Comparison of ENCODE assay signal across 20 cellular contexts in the genomic region with DNA sequence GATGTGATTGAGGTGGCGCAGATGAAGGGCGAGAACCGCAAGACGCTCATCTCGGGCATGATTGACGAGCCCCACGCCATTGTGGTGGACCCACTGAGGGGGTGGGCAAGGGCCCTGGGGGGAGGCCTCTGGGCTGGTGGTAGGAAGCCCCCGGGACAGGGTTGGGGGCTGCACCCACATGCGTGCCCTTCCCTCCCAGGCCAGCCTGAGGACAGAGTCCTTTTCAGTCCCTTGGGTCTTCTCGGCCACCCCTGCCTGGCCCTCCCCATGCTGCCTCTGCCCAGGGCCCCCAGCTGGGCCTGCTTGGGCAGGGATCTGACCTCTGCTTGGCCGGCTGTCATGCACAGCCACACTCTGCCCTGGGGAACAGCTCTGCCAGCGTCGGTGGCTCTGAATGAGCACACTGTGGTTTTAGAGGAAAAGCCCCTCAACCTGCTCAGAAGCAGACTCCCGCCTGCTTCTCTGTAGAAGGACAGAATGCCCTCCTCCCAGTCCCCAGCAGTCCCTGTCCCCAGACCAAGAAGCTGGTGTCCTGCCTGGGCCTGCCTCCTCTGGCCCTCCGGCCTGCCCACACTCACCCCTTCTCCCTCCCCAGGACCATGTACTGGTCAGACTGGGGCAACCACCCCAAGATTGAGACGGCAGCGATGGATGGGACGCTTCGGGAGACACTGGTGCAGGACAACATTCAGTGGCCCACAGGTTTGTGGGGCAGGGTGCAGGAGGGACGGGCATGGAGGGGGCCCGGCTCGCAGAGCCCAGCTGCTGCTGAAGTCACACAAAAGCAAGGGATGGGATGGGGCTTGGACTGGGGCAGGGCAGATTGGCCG. TPM values are rescaled to one million over a fixed set of nuclear protein-coding genes. Genes with fewer than 3 reads are reported as not detected.
A peak's percentile ranks its signal among the peaks of the same experiment; 100 is the strongest.
DNase-seq lines count a peak whose midpoint lies in the region; ATAC-seq and TF ChIP-seq lines count a peak whose summit lies in the region.
"Had no signal": no experiment of that assay in that cellular context is flagged by ENCODE, and none has a peak within 500 bp of the region (broad histone marks: within the 10 kb centered on the region; RNA-seq: fewer than 3 reads in every experiment).

No MANE protein-coding gene starts in this region.

- H3K9me3 ChIP-seq in heart left ventricle: no peaks in the 10 kb centered on the region
- H3K9me3 ChIP-seq: BE2C, SJSA1 had no signal

- no peak overlapping the region for H3K4me3 ChIP-seq in heart left ventricle
- peak overlapping the region in 2 of 59 donors; percentile 9 to 12 for H3K4me3 ChIP-seq in dorsolateral prefrontal cortex
- H3K4me3 ChIP-seq: SJSA1 had no signal

- H3K27me3 ChIP-seq in heart left ventricle: no peaks in the 10 kb centered on the region
- no peaks in the 10 kb centered on the region for H3K27me3 ChIP-seq in dorsolateral prefrontal cortex
- H3K27me3 ChIP-seq: SJSA1 had no signal

- peaks cover 6 to 28% (median 19%) of the 10 kb centered on the region in 12 donors for H3K4me1 ChIP-seq in heart left ventricle
- H3K4me1 ChIP-seq: BE2C had no signal

- intact Hi-C loops in heart left ventricle (cut with DNase I): no loop called here
- intact Hi-C loops in Right ventricle myocardium superior (cut with DNase I): no loop called here
- intact Hi-C loops in dorsolateral prefrontal cortex (cut with DNase I): no loop called here

- H3K4me1 Mint-ChIP-seq in WTC11: peaks cover 5% of the 10 kb centered on the region

- POLR2A ChIA-PET in WTC11 (lab: Charles Lee): no interaction called here

- H3K27ac ChIP-seq in heart left ventricle (peak overlapping the region; percentile 22 to 84 (median 66)), dorsolateral prefrontal cortex (peak overlapping the region in 53 of 59 donors; percentile 13 to 88 (median 68)), temporal lobe (ENCODE audit: low read depth, low read length) (peak overlapping the region; percentile 59)
- H3K27ac ChIP-seq: 22Rv1, SJSA1 had no signal

- peaks cover 1% of the 10 kb centered on the region; the same call in 1 of the 2 replicates for H3K27me3 Mint-ChIP-seq in WTC11 (ENCODE audit: low read depth)

- peak overlapping the region; percentile 66; the same call in 1 of the 2 replicates for H3K27ac Mint-ChIP-seq in WTC11
- H3K27ac Mint-ChIP-seq: CD8-positive, alpha-beta T cell had no signal

- no peak for TF ChIP-seq CTCF in heart left ventricle (IDR thresholded peaks at IDR 0.05)
- TF ChIP-seq CTCF in WTC11 (IDR thresholded peaks at IDR 0.05): no peak
- no peak for TF ChIP-seq CTCF in dorsolateral prefrontal cortex (IDR thresholded peaks at IDR 0.05 in 54 of 56, conservative IDR thresholded peaks at IDR 0.05 in 2 of 56; ENCODE audit: low read depth in 1 of 56, partially characterized antibody in 56 of 56)
- TF ChIP-seq CTCF in GM13977 (IDR thresholded peaks at IDR 0.05; ENCODE audit: extremely low read depth, insufficient read depth, missing control alignments): no peak

- WGBS in heart left ventricle, 4 donors: 78 to 85% (median 82%) methylated on average over 20 to 23 of the region's 23 CpGs

- in situ Hi-C loops in GM13977 (cut with MboI; ENCODE audit: low pct_unique_long_range_greater_than_20kb, low sequenced_read_pairs, unreplicated experiment): no loop called here

- TF ChIP-seq POLR2A in heart left ventricle (IDR thresholded peaks at IDR 0.05): no peak

- H3K36me3 ChIP-seq in heart left ventricle: peaks cover 0 to 95% (median 66%) of the 10 kb centered on the region in 9 donors
- H3K36me3 ChIP-seq: BE2C had no signal

- CTCF ChIA-PET in WTC11 (lab: Charles Lee): interaction anchor here (1.5 kb wide), 1 partner anchor 32 kb away, joined by 4 read pairs; no protein-coding TSS in a partner anchor

- no peak overlapping the region for H3K4me3 Mint-ChIP-seq in WTC11
- H3K4me3 Mint-ChIP-seq: CD8-positive, alpha-beta T cell had no signal

- peaks cover 38% of the 10 kb centered on the region for H3K36me3 Mint-ChIP-seq in WTC11
- H3K36me3 Mint-ChIP-seq: CD8-positive, alpha-beta T cell had no signal

- no peaks in the 10 kb centered on the region for H3K9me3 Mint-ChIP-seq in WTC11
- H3K9me3 Mint-ChIP-seq: CD8-positive, alpha-beta T cell had no signal

- DNase-seq in heart left ventricle (peak in 1 of 5 donors; percentile 27), Right ventricle myocardium superior (no peak), WTC11 (ENCODE audit: low spot score) (no peak), dorsolateral prefrontal cortex (no peak), NCI-H1930 (lab: John Stamatoyannopoulos, UW) (no peak), T-helper 1 cell (no peak), GM13977 (ENCODE audit: low spot score) (no peak)
- DNase-seq: BE2C; Calu3; CD8-positive, alpha-beta T cell; GF-D8; GOT3; NCI-H1417 treated with DMSO at 0.1 percent for 48 hours; NCI-H2029; NCI-H345; NCI-H524 treated with DMSO at 0.1 percent for 48 hours; PC-3 had no signal

- ATAC-seq in heart left ventricle: peak in 3 of 4 donors; percentile 1 to 3 (median 2)
- ATAC-seq in Right ventricle myocardium superior (ENCODE audit: poor library complexity): no peak
- no peak for ATAC-seq in WTC11
- ATAC-seq: CD8-positive, alpha-beta T cell; PC-3 had no signal

TF ChIP-seq in WTC11, 78 proteins besides CTCF, POLR2A, EP300 and RAD21:
- TF ChIP-seq ZNF121 (CRISPR knock-in tag; IDR thresholded peaks at IDR 0.05) (no peak), HMGA2 (CRISPR knock-in tag; IDR thresholded peaks at IDR 0.05) (no peak)
- TF ChIP-seq, protein P1, sequence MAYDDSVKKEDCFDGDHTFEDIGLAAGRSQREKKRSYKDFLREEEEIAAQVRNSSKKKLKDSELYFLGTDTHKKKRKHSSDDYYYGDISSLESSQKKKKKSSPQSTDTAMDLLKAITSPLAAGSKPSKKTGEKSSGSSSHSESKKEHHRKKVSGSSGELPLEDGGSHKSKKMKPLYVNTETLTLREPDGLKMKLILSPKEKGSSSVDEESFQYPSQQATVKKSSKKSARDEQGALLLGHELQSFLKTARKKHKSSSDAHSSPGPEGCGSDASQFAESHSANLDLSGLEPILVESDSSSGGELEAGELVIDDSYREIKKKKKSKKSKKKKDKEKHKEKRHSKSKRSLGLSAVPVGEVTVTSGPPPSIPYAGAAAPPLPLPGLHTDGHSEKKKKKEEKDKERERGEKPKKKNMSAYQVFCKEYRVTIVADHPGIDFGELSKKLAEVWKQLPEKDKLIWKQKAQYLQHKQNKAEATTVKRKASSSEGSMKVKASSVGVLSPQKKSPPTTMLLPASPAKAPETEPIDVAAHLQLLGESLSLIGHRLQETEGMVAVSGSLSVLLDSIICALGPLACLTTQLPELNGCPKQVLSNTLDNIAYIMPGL (CRISPR knock-in tag; IDR thresholded peaks at IDR 0.05): no peak

RNA-seq across cellular contexts. Expression of a gene that starts 8.3 kb away (rescaled TPM):
- 1 to 10 TPM; 1.9 to 8.0 (median 3.2) TPM for total RNA-seq in heart left ventricle
- polyA plus RNA-seq in heart left ventricle: 1 to 10 TPM; 1.3 to 2.3 TPM
- 0.70 TPM for total RNA-seq in Right ventricle myocardium superior
- 3.7 to 4.9 TPM (median 4.4 TPM) in 3 replicates for total RNA-seq in WTC11 (2021)
- 10 to 100 TPM in 3 of 120 experiments, 1 to 10 TPM in 113, under 1 TPM in 4; 0.56 to 14.0 (median 4.6) TPM for total RNA-seq in dorsolateral prefrontal cortex
- 1.7 TPM for total RNA-seq in temporal lobe

RNA-seq across cellular contexts. Expression of a gene that starts 21.2 kb away (rescaled TPM):
- total RNA-seq in heart left ventricle: 10 to 100 TPM; 26.2 to 46.7 (median 35.5) TPM
- 10 to 100 TPM; 15.9 to 76.5 TPM for polyA plus RNA-seq in heart left ventricle
- 26.8 TPM for total RNA-seq in Right ventricle myocardium superior
- 262 to 297 TPM (median 265 TPM) in 3 replicates for total RNA-seq in WTC11 (2021)
- total RNA-seq in dorsolateral prefrontal cortex: 10 to 100 TPM; 16.2 to 50.9 (median 31.5) TPM
- 20.2 TPM for total RNA-seq in temporal lobe

RNA-seq across cellular contexts. Expression of a gene that starts 42.7 kb away (rescaled TPM):
- total RNA-seq in heart left ventricle (1 to 10 TPM in 3 of 9 donors, under 1 TPM in 5, not detected in 1; 0.47 to 5.7 (median 0.92) TPM), Right ventricle myocardium superior (1.2 TPM), WTC11 (2021) (3.2 to 3.4 TPM (median 3.3 TPM) in 3 replicates), dorsolateral prefrontal cortex (1 to 10 TPM in 116 of 120 experiments, under 1 TPM in 4; 0.70 to 7.1 (median 2.8) TPM), temporal lobe (0.25 TPM)
- under 1 TPM; 0.61 to 0.67 TPM for polyA plus RNA-seq in heart left ventricle

Comparison
In these comparisons a context has a peak if more than half of its experiments do, and no peak if none do; other contexts are left out.
1. ATAC-seq: peak in heart left ventricle (3 of 4); none in Right ventricle myocardium superior (single experiment) and WTC11 (single experiment).
2. Peak in every context shown above with its lines, with median percentiles within 50 percentile points of each other: H3K27ac ChIP-seq.